Comparison of ENCODE assay signal across 16 cellular contexts in genomic region chr12:48175613-48176416, GRCh38. TPM values are rescaled to one million over a fixed set of nuclear protein-coding genes. Genes with fewer than 3 reads are reported as not detected.
A peak's percentile ranks its signal among the peaks of the same experiment; 100 is the strongest.
DNase-seq lines count a peak whose midpoint lies in the region; ATAC-seq and TF ChIP-seq lines count a peak whose summit lies in the region.
"Had no signal": no experiment of that assay in that cellular context is flagged by ENCODE, and none has a peak within 500 bp of the region (broad histone marks: within the 10 kb centered on the region; RNA-seq: fewer than 3 reads in every experiment).

No MANE protein-coding gene starts in this region.

- intact Hi-C loops in A673 (cut with micrococcal nuclease; ENCODE audit: unreplicated experiment): no loop called here

- no peaks in the 10 kb centered on the region for H3K9me2 ChIP-seq in GM23338 (ENCODE audit: insufficient read depth)

- peak overlapping the region; percentile 76 for H3K27ac Mint-ChIP-seq in GM23338
- peak overlapping the region; percentile 6 for H3K27ac Mint-ChIP-seq in T-helper 17 cell
- H3K27ac Mint-ChIP-seq: IgD-negative memory B cell had no signal

- H3K27ac ChIP-seq in A673 (ENCODE audit: low read depth, low read length, poor library complexity, severe bottlenecking) (peak overlapping the region; percentile 71), GM23338 (ENCODE audit: low read depth) (peak overlapping the region; percentile 5), iPS-18a (ENCODE audit: low read length) (no peak overlapping the region)

- ATAC-seq in GM23338 (peak; percentile 84), T-helper 17 cell (no peak), HG03342 (IDR thresholded peaks at IDR 0.05; ENCODE audit: unreplicated experiment) (no peak)
- ATAC-seq: activated CD4-positive, CD25-positive, alpha-beta regulatory T cell treated with anti-CD3 and anti-CD28 coated beads, Interleukin-2, amount 50 U/mL, for 24 hours had no signal

- BruUV-seq in A673 (replicated peaks; lab: Mats Ljungman, UMichigan): no TSS peak

- CTCF ChIA-PET in A673 (lab: Charles Lee): no interaction called here

- H3K27me3 Mint-ChIP-seq in GM23338 (ENCODE audit: insufficient read depth, low read depth, poor library complexity): peaks cover 3% of the 10 kb centered on the region
- peaks cover 40% of the 10 kb centered on the region for H3K27me3 Mint-ChIP-seq in T-helper 17 cell

- H3K4me1 Mint-ChIP-seq in GM23338: peaks cover 31% of the 10 kb centered on the region
- peaks cover 3% of the 10 kb centered on the region for H3K4me1 Mint-ChIP-seq in T-helper 17 cell

- H3K4me2 ChIP-seq in GM23338: peak overlapping the region; percentile 39

- no peaks in the 10 kb centered on the region for H3K79me2 ChIP-seq in GM23338 (replicated peaks; ENCODE audit: insufficient read depth)

- no peaks in the 10 kb centered on the region for H3K36me3 ChIP-seq in A673 (ENCODE audit: insufficient read depth, low read length, poor library complexity, severe bottlenecking)
- H3K36me3 ChIP-seq in GM23338 (ENCODE audit: insufficient read depth): no peaks in the 10 kb centered on the region
- no peaks in the 10 kb centered on the region for H3K36me3 ChIP-seq in iPS-18a (ENCODE audit: control insufficient read depth, low read depth, low read length)

- H3K36me3 Mint-ChIP-seq in GM23338 (ENCODE audit: low read depth): no peaks in the 10 kb centered on the region
- H3K36me3 Mint-ChIP-seq in T-helper 17 cell (ENCODE audit: low read depth): peaks cover 6% of the 10 kb centered on the region

- H3K4me1 ChIP-seq in A673 (ENCODE audit: insufficient read depth, low read length, poor library complexity, severe bottlenecking) (peaks cover 14% of the 10 kb centered on the region), GM23338 (ENCODE audit: insufficient read depth) (peaks cover 20% of the 10 kb centered on the region), iPS-18a (ENCODE audit: control insufficient read depth, low read depth, low read length) (peaks cover 10% of the 10 kb centered on the region)

- no peak for TF ChIP-seq CTCF in A673 (conservative IDR thresholded peaks at IDR 0.05; ENCODE audit: low read depth, low read length)
- no peak for TF ChIP-seq CTCF in GM23338 (conservative IDR thresholded peaks at IDR 0.05; ENCODE audit: low read depth in 2 of 2)

- H3K4me3 ChIP-seq in A673 (ENCODE audit: low read depth, low read length, poor library complexity, severe bottlenecking): peak overlapping the region; percentile 5
- peak overlapping the region; percentile 26 for H3K4me3 ChIP-seq in GM23338
- H3K4me3 ChIP-seq in iPS-18a (ENCODE audit: low read length): peak overlapping the region; percentile 8

- H3K4me3 Mint-ChIP-seq in GM23338 (peak overlapping the region; percentile 61), T-helper 17 cell (peak overlapping the region; percentile 77)
- H3K4me3 Mint-ChIP-seq: IgD-negative memory B cell had no signal

- POLR2A ChIA-PET in A673 (lab: Charles Lee; ENCODE audit: low non-redundant PET): no interaction called here

- H3K9ac ChIP-seq in iPS-18a (ENCODE audit: low read length): no peak overlapping the region

- peak overlapping the region; percentile 0; the same call in 1 of the 2 replicates for H2AFZ ChIP-seq in GM23338

- DNase-seq in A673 (ENCODE audit: low spot score) (no peak), GM23338 (ENCODE audit: low spot score) (peak; percentile 63), T-helper 17 cell (no peak), NCI-H1417 (lab: John Stamatoyannopoulos, UW) (no peak), NCI-H1436 (lab: John Stamatoyannopoulos, UW) (no peak), NCI-H1417 treated with DMSO at 0.1 percent for 48 hours (lab: John Stamatoyannopoulos, UW) (no peak)
- DNase-seq: activated gamma-delta T cell treated with Interleukin-2 at 50 U/mL for 16 hours, GOT3, kidney glomerular epithelial cell, NCI-H446 treated with DMSO at 0.1 percent for 48 hours, SIG-M5 had no signal

- H3F3A ChIP-seq in GM23338 (replicated peaks; ENCODE audit: low read depth): no peaks in the 10 kb centered on the region

- no peaks in the 10 kb centered on the region for H3K27me3 ChIP-seq in A673 (replicated peaks; ENCODE audit: insufficient read depth, low read depth, low read length, poor library complexity)
- H3K27me3 ChIP-seq in GM23338 (ENCODE audit: insufficient read depth): peaks cover 13% of the 10 kb centered on the region; the same call in 1 of the 2 replicates
- peaks cover 6% of the 10 kb centered on the region for H3K27me3 ChIP-seq in iPS-18a (ENCODE audit: control insufficient read depth, insufficient read depth, low read length)

- H3K9me3 Mint-ChIP-seq in GM23338: no peaks in the 10 kb centered on the region
- H3K9me3 Mint-ChIP-seq: IgD-negative memory B cell had no signal

- no peaks in the 10 kb centered on the region for H3K9me3 ChIP-seq in A673 (ENCODE audit: low read depth, low read length, poor library complexity, severe bottlenecking)
- H3K9me3 ChIP-seq in T-helper 17 cell (ENCODE audit: control insufficient read depth, low read length, poor library complexity, severe bottlenecking): no peaks in the 10 kb centered on the region
- H3K9me3 ChIP-seq in iPS-18a (ENCODE audit: control insufficient read depth, low read depth, low read length): no peaks in the 10 kb centered on the region

- no peaks in the 10 kb centered on the region for H4K20me1 ChIP-seq in GM23338 (replicated peaks; ENCODE audit: insufficient read depth)

TF ChIP-seq in GM23338, 12 proteins besides CTCF, POLR2A, EP300 and RAD21:
- TF ChIP-seq NANOG (IDR thresholded peaks at IDR 0.05; ENCODE audit: borderline replicate concordance): no peak
- TF ChIP-seq ETS1 (IDR thresholded peaks at IDR 0.05): no peak
- TF ChIP-seq, protein P1, sequence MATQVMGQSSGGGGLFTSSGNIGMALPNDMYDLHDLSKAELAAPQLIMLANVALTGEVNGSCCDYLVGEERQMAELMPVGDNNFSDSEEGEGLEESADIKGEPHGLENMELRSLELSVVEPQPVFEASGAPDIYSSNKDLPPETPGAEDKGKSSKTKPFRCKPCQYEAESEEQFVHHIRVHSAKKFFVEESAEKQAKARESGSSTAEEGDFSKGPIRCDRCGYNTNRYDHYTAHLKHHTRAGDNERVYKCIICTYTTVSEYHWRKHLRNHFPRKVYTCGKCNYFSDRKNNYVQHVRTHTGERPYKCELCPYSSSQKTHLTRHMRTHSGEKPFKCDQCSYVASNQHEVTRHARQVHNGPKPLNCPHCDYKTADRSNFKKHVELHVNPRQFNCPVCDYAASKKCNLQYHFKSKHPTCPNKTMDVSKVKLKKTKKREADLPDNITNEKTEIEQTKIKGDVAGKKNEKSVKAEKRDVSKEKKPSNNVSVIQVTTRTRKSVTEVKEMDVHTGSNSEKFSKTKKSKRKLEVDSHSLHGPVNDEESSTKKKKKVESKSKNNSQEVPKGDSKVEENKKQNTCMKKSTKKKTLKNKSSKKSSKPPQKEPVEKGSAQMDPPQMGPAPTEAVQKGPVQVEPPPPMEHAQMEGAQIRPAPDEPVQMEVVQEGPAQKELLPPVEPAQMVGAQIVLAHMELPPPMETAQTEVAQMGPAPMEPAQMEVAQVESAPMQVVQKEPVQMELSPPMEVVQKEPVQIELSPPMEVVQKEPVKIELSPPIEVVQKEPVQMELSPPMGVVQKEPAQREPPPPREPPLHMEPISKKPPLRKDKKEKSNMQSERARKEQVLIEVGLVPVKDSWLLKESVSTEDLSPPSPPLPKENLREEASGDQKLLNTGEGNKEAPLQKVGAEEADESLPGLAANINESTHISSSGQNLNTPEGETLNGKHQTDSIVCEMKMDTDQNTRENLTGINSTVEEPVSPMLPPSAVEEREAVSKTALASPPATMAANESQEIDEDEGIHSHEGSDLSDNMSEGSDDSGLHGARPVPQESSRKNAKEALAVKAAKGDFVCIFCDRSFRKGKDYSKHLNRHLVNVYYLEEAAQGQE (IDR thresholded peaks at IDR 0.05; ENCODE audit: unreplicated experiment): no peak
- TF ChIP-seq ZNF331 (CRISPR knock-in tag; IDR thresholded peaks at IDR 0.05; ENCODE audit: low read depth): no peak
- TF ChIP-seq EZH2 (IDR thresholded peaks at IDR 0.05; ENCODE audit: low read depth, unreplicated experiment): no peak
- no peak for TF ChIP-seq EZH2phosphoT487 (IDR thresholded peaks at IDR 0.05; ENCODE audit: unreplicated experiment)
- TF ChIP-seq STAT1 (IDR thresholded peaks at IDR 0.05; ENCODE audit: unreplicated experiment): no peak

RNA-seq across cellular contexts. Expression of gene CCDC184, which starts 7.6 kb away (rescaled TPM):
- 0.63 and 0.69 TPM in 2 replicates for total RNA-seq in A673 (2021)
- total RNA-seq in GM23338 (2014; rRNA removed; shearing (Covaris generic)): 2.8 and 3.7 TPM in 2 replicates
- 1.8 and 2.8 TPM in 2 replicates for polyA plus RNA-seq in GM23338 (2016; fragmentation: Nextera tagmentation; extraction: Ambion mirVana)
- total RNA-seq in T-helper 17 cell: 1 to 10 TPM; 7.5 to 8.6 TPM

RNA-seq across cellular contexts. Expression of gene ASB8, which starts 18.5 kb away (rescaled TPM):
- 23.5 and 24.1 TPM in 2 replicates for total RNA-seq in A673 (2021)
- total RNA-seq in GM23338 (2014; rRNA removed; shearing (Covaris generic)): 5.4 and 8.4 TPM in 2 replicates
- polyA plus RNA-seq in GM23338 (2016; fragmentation: Nextera tagmentation; extraction: Ambion mirVana): 5.4 and 6.4 TPM in 2 replicates
- 10 to 100 TPM; 39.0 to 59.6 TPM for total RNA-seq in T-helper 17 cell

RNA-seq across cellular contexts. Expression of gene OR10AD1, which starts 27.3 kb away (rescaled TPM):
- total RNA-seq in A673 (2021): not detected in 2 replicates
- total RNA-seq in GM23338 (2014; rRNA removed; shearing (Covaris generic)): not detected in 2 replicates
- polyA plus RNA-seq in GM23338 (2016; fragmentation: Nextera tagmentation; extraction: Ambion mirVana): 0.17 TPM in 1 of 2 replicates, not detected in the other
- total RNA-seq in T-helper 17 cell: not detected
- total RNA-seq: chondrocyte had no signal
- polyA plus RNA-seq: IgD-negative memory B cell had no signal

RNA-seq across cellular contexts. Expression of gene PFKM, which starts 56.7 kb away (rescaled TPM):
- total RNA-seq in A673 (2021) (114 and 130 TPM in 2 replicates), T-helper 17 cell (10 to 100 TPM; 19.6 to 19.9 TPM)
- 78.6 and 82.5 TPM in 2 replicates for total RNA-seq in GM23338 (2014; rRNA removed; shearing (Covaris generic))
- polyA plus RNA-seq in GM23338 (2016; fragmentation: Nextera tagmentation; extraction: Ambion mirVana): 47.2 and 52.4 TPM in 2 replicates
